1 cellular context compared by ENCODE assay signal in the genomic region with DNA sequence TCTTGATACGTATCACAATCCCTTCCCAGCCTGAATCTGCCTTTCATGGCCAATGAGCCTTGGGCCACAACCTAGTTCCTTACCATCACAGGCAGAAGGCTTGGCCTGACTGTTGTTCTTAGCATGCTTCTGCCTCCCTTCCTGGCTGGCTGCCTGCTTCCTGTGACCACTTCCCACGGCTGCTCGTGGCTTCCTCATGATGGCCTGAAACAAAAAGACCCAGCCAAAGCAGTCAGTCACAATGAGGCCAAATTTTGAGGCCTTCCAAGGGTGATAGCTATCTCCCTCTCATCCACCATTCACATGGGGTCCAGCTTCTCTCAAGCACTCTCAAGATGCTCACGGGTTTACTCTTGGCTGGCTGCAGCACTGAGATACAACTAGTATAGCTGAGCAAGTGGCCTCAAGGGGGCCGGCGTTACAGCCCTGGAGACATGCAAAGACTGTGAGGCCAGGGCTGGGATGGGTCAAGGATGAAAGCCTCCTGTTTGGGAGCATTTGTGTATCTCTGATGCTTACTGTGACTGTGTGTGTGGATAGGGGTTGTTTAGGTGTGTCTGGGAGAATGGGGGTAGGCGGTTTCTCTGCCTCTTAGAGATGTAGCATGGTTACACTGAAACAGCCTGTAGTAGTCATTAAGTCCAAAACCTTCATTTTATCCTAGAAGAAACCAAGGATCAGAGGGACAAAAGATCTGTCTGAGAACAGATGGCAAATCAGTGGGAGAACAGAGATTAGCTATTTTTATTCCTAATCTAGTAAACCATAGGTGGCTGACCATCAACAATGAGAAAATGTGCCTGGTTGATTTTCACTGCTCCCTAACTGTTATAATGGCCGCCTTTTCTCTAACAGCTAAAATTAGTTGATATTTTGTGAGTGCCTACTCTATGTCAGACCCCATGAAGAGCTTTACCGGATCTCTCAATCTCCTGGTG.
TF ChIP-seq lines count a peak whose summit lies in the region.

No MANE protein-coding gene starts in this region.

TF ChIP-seq in H1, 55 proteins besides CTCF, POLR2A, EP300 and RAD21:
- TF ChIP-seq NANOG (IDR thresholded peaks at IDR 0.05; ENCODE audit: insufficient read depth, low read depth, low read length, poor library complexity, severe bottlenecking) (no peak), POU5F1 (IDR thresholded peaks at IDR 0.05; ENCODE audit: low read depth, low read length) (no peak), SAP30 (IDR thresholded peaks at IDR 0.05; ENCODE audit: insufficient read depth, insufficient replicate concordance, low read length) (no peak), CREB1 (IDR thresholded peaks at IDR 0.05) (no peak), E2F6 (IDR thresholded peaks at IDR 0.05) (no peak), JUN (IDR thresholded peaks at IDR 0.05; ENCODE audit: low read depth, low read length) (no peak), ZNF274 (IDR thresholded peaks at IDR 0.05; ENCODE audit: borderline replicate concordance, extremely low read depth, low read length) (no peak), RNF2 (IDR thresholded peaks at IDR 0.05; ENCODE audit: borderline replicate concordance, low read depth, low read length, missing control alignments, poor library complexity, severe bottlenecking) (no peak), TAF7 (optimal IDR thresholded peaks at IDR 0.05; ENCODE audit: borderline replicate concordance, low read depth, low read length) (no peak), CBX8 (IDR thresholded peaks at IDR 0.05; ENCODE audit: borderline replicate concordance, low read depth, low read length) (no peak), CHD1 (IDR thresholded peaks at IDR 0.05; ENCODE audit: low read depth, low read length) (no peak), SIN3A (conservative IDR thresholded peaks at IDR 0.05 in 1 of 2, IDR thresholded peaks at IDR 0.05 in 1 of 2; ENCODE audit: low read depth in 1 of 2, low read length in 2 of 2) (no peak)
